Comparison of ENCODE assay signal across 9 cellular contexts in the genomic region with DNA sequence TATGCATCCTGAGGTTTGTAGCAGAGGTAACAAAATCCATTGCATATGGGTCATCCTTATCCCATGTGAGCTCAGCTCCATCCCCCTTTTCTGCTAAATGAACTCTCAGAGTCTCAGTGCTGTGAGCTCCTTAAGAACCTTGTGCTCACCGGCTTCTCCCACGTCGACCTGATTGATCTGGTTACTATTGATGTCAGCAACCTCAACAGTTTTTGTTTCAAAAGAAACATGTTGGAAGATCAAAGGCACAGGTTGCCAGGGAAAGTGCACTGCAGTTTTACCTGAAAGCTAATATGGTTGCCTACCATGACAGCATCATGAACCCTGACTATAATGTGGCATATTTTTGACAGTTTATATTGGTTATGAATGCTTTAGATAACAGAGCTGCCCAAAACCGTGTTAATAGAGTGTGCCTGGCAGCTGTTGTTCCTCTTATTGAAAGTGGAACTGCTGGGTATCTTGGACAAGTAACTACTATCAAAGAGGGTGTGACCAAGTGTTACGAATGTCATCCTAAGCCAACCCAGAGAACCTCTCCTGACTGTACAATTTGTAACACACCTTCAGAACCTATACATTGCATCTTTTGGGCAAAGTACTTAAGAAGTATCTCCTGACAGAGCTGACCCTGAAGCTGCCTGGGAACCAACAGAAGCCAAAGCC.
DNase-seq lines count a peak whose midpoint lies in the region; ATAC-seq and TF ChIP-seq lines count a peak whose summit lies in the region.
"Had no signal": no experiment of that assay in that cellular context is flagged by ENCODE, and none has a peak within 500 bp of the region (broad histone marks: within the 10 kb centered on the region; RNA-seq: fewer than 3 reads in every experiment).

No MANE protein-coding gene starts in this region.

- H3K27ac Mint-ChIP-seq in activated CD8-positive, alpha-beta T cell treated with anti-CD3 and anti-CD28 coated beads for 36 hours: peak overlapping the region; percentile 82
- H3K27ac Mint-ChIP-seq in endodermal cell: no peak overlapping the region

- no peak for TF ChIP-seq CTCF in activated CD8-positive, alpha-beta T cell treated with anti-CD3 and anti-CD28 coated beads for 36 hours (IDR thresholded peaks at IDR 0.05)
- no peak for TF ChIP-seq CTCF in endodermal cell (conservative IDR thresholded peaks at IDR 0.05)

- peaks cover 52% of the 10 kb centered on the region for H3K4me1 Mint-ChIP-seq in activated CD8-positive, alpha-beta T cell treated with anti-CD3 and anti-CD28 coated beads for 36 hours (ENCODE audit: low read depth)
- H3K4me1 Mint-ChIP-seq in endodermal cell: peaks cover 4% of the 10 kb centered on the region

- POLR2A ChIA-PET in activated CD8-positive, alpha-beta T cell treated with anti-CD3 and anti-CD28 coated beads for 36 hours (lab: Charles Lee): interaction anchor here (2.8 kb wide), 1 partner anchor 131 kb away, joined by 25 read pairs; a partner anchor contains a TSS

- ATAC-seq in GM18502 (IDR thresholded peaks at IDR 0.05; ENCODE audit: poor library complexity, unreplicated experiment): peak; percentile 42
- ATAC-seq in HG03159 (IDR thresholded peaks at IDR 0.05; ENCODE audit: unreplicated experiment): peak; percentile 55
- ATAC-seq in activated CD8-positive, alpha-beta T cell treated with anti-CD3 and anti-CD28 coated beads for 36 hours: peak; percentile 74
- ATAC-seq in left cardiac atrium: no peak

- no peak overlapping the region for H3K27ac ChIP-seq in endodermal cell (ENCODE audit: low read depth, low read length)
- H3K27ac ChIP-seq: skin epidermis had no signal

- no peaks in the 10 kb centered on the region for H3K27me3 ChIP-seq in endodermal cell (ENCODE audit: control insufficient read depth, insufficient read depth, low read length, poor library complexity, severe bottlenecking)

- CTCF ChIA-PET in activated CD8-positive, alpha-beta T cell treated with anti-CD3 and anti-CD28 coated beads for 36 hours (lab: Charles Lee): interaction anchor here (1.0 to 1.6 kb wide), 5 partner anchors 23 to 130 kb away, joined by 3 to 5 read pairs (median 3); no protein-coding TSS in a partner anchor

- no peak overlapping the region for H3K4me3 ChIP-seq in endodermal cell (ENCODE audit: low read length)
- H3K4me3 ChIP-seq: skin epidermis had no signal

- peak overlapping the region; percentile 46 for H3K4me3 Mint-ChIP-seq in activated CD8-positive, alpha-beta T cell treated with anti-CD3 and anti-CD28 coated beads for 36 hours
- no peak overlapping the region for H3K4me3 Mint-ChIP-seq in endodermal cell

- peaks cover 7% of the 10 kb centered on the region for H3K9me3 Mint-ChIP-seq in activated CD8-positive, alpha-beta T cell treated with anti-CD3 and anti-CD28 coated beads for 36 hours
- peaks cover 16% of the 10 kb centered on the region for H3K9me3 Mint-ChIP-seq in endodermal cell

- H3K9me3 ChIP-seq in endodermal cell (ENCODE audit: control insufficient read depth, low read length): peaks cover 20% of the 10 kb centered on the region

- intact Hi-C loops in activated CD8-positive, alpha-beta T cell treated with anti-CD3 and anti-CD28 coated beads for 36 hours (cut with micrococcal nuclease): loop anchor here (10.0 kb wide), 1 partner anchor 131 kb away; a partner anchor contains a TSS
- intact Hi-C loops in left cardiac atrium (cut with DNase I): no loop called here

- peak; percentile 80 for DNase-seq in activated CD8-positive, alpha-beta T cell treated with anti-CD3 and anti-CD28 coated beads for 36 hours
- peak; percentile 19 for DNase-seq in stimulated activated CD4-positive, alpha-beta T cell treated with anti-CD3 and anti-CD28 coated beads, Interleukin-12 subunit alpha, Interleukin-12 subunit beta, amount 100 ng/mL, for 4 hours
- DNase-seq in HuH-7.5 (ENCODE audit: low spot score): no peak
- no peak for DNase-seq in endodermal cell
- DNase-seq in left cardiac atrium: no peak
- no peak for DNase-seq in DMS 273 (lab: John Stamatoyannopoulos, UW; ENCODE audit: unreplicated experiment)

- 94 to 95% methylated on average over 5 of the region's 5 CpGs for WGBS in endodermal cell (ENCODE audit: insufficient coverage in 1 of 2, insufficient read length in 1 of 2), 2 experiments

- no peaks in the 10 kb centered on the region for H3K27me3 Mint-ChIP-seq in activated CD8-positive, alpha-beta T cell treated with anti-CD3 and anti-CD28 coated beads for 36 hours
- no peaks in the 10 kb centered on the region for H3K27me3 Mint-ChIP-seq in endodermal cell (ENCODE audit: insufficient read depth)

- H3K9ac ChIP-seq in endodermal cell (ENCODE audit: extremely low read depth, low read length, poor library complexity, severe bottlenecking): no peak overlapping the region

- H3K36me3 Mint-ChIP-seq in activated CD8-positive, alpha-beta T cell treated with anti-CD3 and anti-CD28 coated beads for 36 hours (ENCODE audit: low read depth): peaks cover 11% of the 10 kb centered on the region
- peaks cover 20% of the 10 kb centered on the region for H3K36me3 Mint-ChIP-seq in endodermal cell (ENCODE audit: low read depth)

- H3K36me3 ChIP-seq in endodermal cell (ENCODE audit: control insufficient read depth, insufficient read depth, low read length): no peaks in the 10 kb centered on the region

- no peaks in the 10 kb centered on the region for H3K4me1 ChIP-seq in endodermal cell (ENCODE audit: control insufficient read depth, insufficient read depth, low read length)

Comparison
In these comparisons a context has a peak if more than half of its experiments do, and no peak if none do; other contexts are left out.
1. ATAC-seq: peak in GM18502 (single experiment), HG03159 (single experiment) and activated CD8-positive, alpha-beta T cell treated with anti-CD3 and anti-CD28 coated beads for 36 hours (single experiment); none in left cardiac atrium (0 of 2).
2. DNase-seq: peak in activated CD8-positive, alpha-beta T cell treated with anti-CD3 and anti-CD28 coated beads for 36 hours (single experiment) and stimulated activated CD4-positive, alpha-beta T cell treated with anti-CD3 and anti-CD28 coated beads, Interleukin-12 subunit alpha, Interleukin-12 subunit beta, amount 100 ng/mL, for 4 hours (single experiment); none in HuH-7.5 (single experiment), endodermal cell (single experiment), left cardiac atrium (single experiment) and DMS 273 (single experiment).